Comparison of ENCODE assay signal across 30 cellular contexts in genomic region chr6:116239856-116240255, GRCh38.
"Had no signal": no experiment of that assay in that cellular context is flagged by ENCODE, and none has a peak within 500 bp of the region (broad histone marks: within the 10 kb centered on the region; RNA-seq: fewer than 3 reads in every experiment).

No MANE protein-coding gene starts in this region.

- H3K27me3 Mint-ChIP-seq: activated B cell treated with CpG ODN at 0.5 μM for 24 hours; activated CD4-positive, alpha-beta memory T cell treated with anti-CD3 and anti-CD28 coated beads for 36 hours; activated CD4-positive, alpha-beta T cell treated with anti-CD3 and anti-CD28 coated beads, Interleukin-2, amount 10 ng/mL, durations not matched to agents 24 days and 14 days; activated CD8-positive, alpha-beta T cell treated with anti-CD3 and anti-CD28 coated beads for 36 hours; activated naive CD8-positive, alpha-beta T cell treated with anti-CD3 and anti-CD28 coated beads, Interleukin-2, amount 10 ng/mL, durations not matched to agents 7 days and 5 days; activated T-helper 17 cell treated with anti-CD3 and anti-CD28 coated beads, Interleukin-2, amount 50 U/mL, for 72 hours; brain; central memory CD8-positive, alpha-beta T cell; T-cell had no signal

- H3K4me1 Mint-ChIP-seq: activated B cell treated with CpG ODN at 0.5 μM for 24 hours; activated CD4-positive, alpha-beta T cell treated with anti-CD3 and anti-CD28 coated beads, Interleukin-2, amount 10 ng/mL, durations not matched to agents 24 days and 14 days; activated naive CD8-positive, alpha-beta T cell treated with anti-CD3 and anti-CD28 coated beads, Interleukin-2, amount 10 ng/mL, durations not matched to agents 7 days and 5 days; activated T-helper 17 cell treated with anti-CD3 and anti-CD28 coated beads, Interleukin-2, amount 50 U/mL, for 72 hours; brain; central memory CD8-positive, alpha-beta T cell; T-cell had no signal

- H3K4me3 Mint-ChIP-seq: activated B cell treated with CpG ODN at 0.5 μM for 24 hours; activated CD4-positive, alpha-beta memory T cell treated with anti-CD3 and anti-CD28 coated beads for 36 hours; activated CD4-positive, alpha-beta T cell treated with anti-CD3 and anti-CD28 coated beads, Interleukin-2, amount 10 ng/mL, durations not matched to agents 24 days and 14 days; activated CD8-positive, alpha-beta T cell treated with anti-CD3 and anti-CD28 coated beads for 36 hours; activated naive CD8-positive, alpha-beta T cell treated with anti-CD3 and anti-CD28 coated beads, Interleukin-2, amount 10 ng/mL, durations not matched to agents 7 days and 5 days; activated T-helper 1 cell treated with anti-CD3 and anti-CD28 coated beads, Interleukin-12 subunit alpha, Interleukin-12 subunit beta, Interleukin-2, Interleukin-4 antibody, amounts not matched to agents 30 ng/mL and 10 ng/mL and 1 ng/mL, durations not matched to agents 14 hours and 24 hours and 36 hours; activated T-helper 17 cell treated with anti-CD3 and anti-CD28 coated beads, Interleukin-2, amount 50 U/mL, for 72 hours; brain; central memory CD8-positive, alpha-beta T cell; T-cell; T-helper 2 cell treated with Interferon-gamma antibody and Interleukin-4, amounts not matched to agents 5 μg/mL and 100 μg/mL, for 36 hours had no signal

- H3K27ac Mint-ChIP-seq: activated B cell treated with CpG ODN at 0.5 μM for 24 hours; activated CD4-positive, alpha-beta memory T cell treated with anti-CD3 and anti-CD28 coated beads for 36 hours; activated CD4-positive, alpha-beta T cell treated with anti-CD3 and anti-CD28 coated beads, Interleukin-2, amount 10 ng/mL, durations not matched to agents 24 days and 14 days; activated CD8-positive, alpha-beta T cell treated with anti-CD3 and anti-CD28 coated beads for 36 hours; activated naive CD8-positive, alpha-beta T cell treated with anti-CD3 and anti-CD28 coated beads, Interleukin-2, amount 10 ng/mL, durations not matched to agents 7 days and 5 days; activated T-helper 1 cell treated with anti-CD3 and anti-CD28 coated beads, Interleukin-12 subunit alpha, Interleukin-12 subunit beta, Interleukin-2, Interleukin-4 antibody, amounts not matched to agents 30 ng/mL and 10 ng/mL and 1 ng/mL, durations not matched to agents 14 hours and 24 hours and 36 hours; activated T-helper 17 cell treated with anti-CD3 and anti-CD28 coated beads, Interleukin-2, amount 50 U/mL, for 72 hours; brain; T-cell; T-helper 2 cell treated with Interferon-gamma antibody and Interleukin-4, amounts not matched to agents 5 μg/mL and 100 μg/mL, for 36 hours had no signal

- ATAC-seq: activated CD8-positive, alpha-beta T cell treated with anti-CD3 and anti-CD28 coated beads for 36 hours; activated naive CD4-positive, alpha-beta T cell treated with anti-CD3 and anti-CD28 coated beads, Interleukin-2, amount 50 U/mL, for 72 hours; activated T-helper 17 cell treated with anti-CD3 and anti-CD28 coated beads, Interleukin-2, amount 50 U/mL, for 72 hours; T-cell had no signal

- DNase-seq: activated B cell treated with CpG ODN at 0.5 μM for 24 hours; activated CD4-positive, alpha-beta memory T cell treated with anti-CD3 and anti-CD28 coated beads for 36 hours; activated CD4-positive, alpha-beta T cell treated with anti-CD3 and anti-CD28 coated beads for 4 hours; activated CD4-positive, alpha-beta T cell treated with anti-CD3 and anti-CD28 coated beads, Interleukin-2, amount 10 ng/mL, durations not matched to agents 24 days and 14 days; activated CD4-positive, alpha-beta T cell treated with anti-CD3 and anti-CD28 coated beads, Interleukin-2, amount 50 U/mL, for 1 hour; activated CD4-positive, alpha-beta T cell treated with anti-CD3 and anti-CD28 coated beads, Interleukin-2, amount 50 U/mL, for 4 hours; activated CD4-positive, CD25-positive, alpha-beta regulatory T cell treated with anti-CD3 and anti-CD28 coated beads, Interleukin-2, amount 50 U/mL, for 72 hours; activated CD8-positive, alpha-beta memory T cell treated with anti-CD3 and anti-CD28 coated beads, Interleukin-2, amount 50 U/mL, for 4 hours; activated CD8-positive, alpha-beta T cell treated with anti-CD3 and anti-CD28 coated beads for 36 hours; activated effector memory CD4-positive, alpha-beta T cell treated with anti-CD3 and anti-CD28 coated beads, Interleukin-2, amount 50 U/mL, for 16 hours; activated gamma-delta T cell treated with Interleukin-2 at 50 U/mL for 16 hours; activated naive CD4-positive, alpha-beta T cell; activated naive CD4-positive, alpha-beta T cell treated with anti-CD3 and anti-CD28 coated beads for 36 hours; activated naive CD4-positive, alpha-beta T cell treated with anti-CD3 and anti-CD28 coated beads, Interleukin-2, amount 50 U/mL, for 16 hours; activated naive CD8-positive, alpha-beta T cell treated with anti-CD3 and anti-CD28 coated beads, Interleukin-2, amount 10 ng/mL, durations not matched to agents 7 days and 5 days; activated T-cell treated with anti-CD3 and anti-CD28 coated beads for 4 hours; activated T-cell treated with anti-CD3 and anti-CD28 coated beads, Interleukin-2, amount 50 U/mL, for 1 hour; activated T-cell treated with anti-CD3 and anti-CD28 coated beads, Interleukin-2, amount 50 U/mL, for 48 hours; adrenal gland; amniotic stem cell; aorta; T-cell; T-helper 2 cell; T-helper 9 cell had no signal

- H3K36me3 Mint-ChIP-seq: activated naive CD4-positive, alpha-beta T cell treated with anti-CD3 and anti-CD28 coated beads, Interleukin-2, amount 50 U/mL, for 72 hours; activated naive CD8-positive, alpha-beta T cell treated with anti-CD3 and anti-CD28 coated beads, Interleukin-2, amount 10 ng/mL, durations not matched to agents 7 days and 5 days; brain had no signal

- H3K9me3 ChIP-seq: adrenal gland had no signal

- H3K9me3 Mint-ChIP-seq: activated B cell treated with CpG ODN at 0.5 μM for 24 hours; activated CD4-positive, alpha-beta memory T cell treated with anti-CD3 and anti-CD28 coated beads for 36 hours; activated CD4-positive, alpha-beta T cell treated with anti-CD3 and anti-CD28 coated beads, Interleukin-2, amount 10 ng/mL, durations not matched to agents 24 days and 14 days; activated CD8-positive, alpha-beta T cell treated with anti-CD3 and anti-CD28 coated beads for 36 hours; activated naive CD4-positive, alpha-beta T cell treated with anti-CD3 and anti-CD28 coated beads for 36 hours; activated naive CD4-positive, alpha-beta T cell treated with anti-CD3 and anti-CD28 coated beads, Interleukin-2, amount 50 U/mL, for 72 hours; activated naive CD8-positive, alpha-beta T cell treated with anti-CD3 and anti-CD28 coated beads, Interleukin-2, amount 10 ng/mL, durations not matched to agents 7 days and 5 days; activated T-helper 1 cell treated with anti-CD3 and anti-CD28 coated beads, Interleukin-12 subunit alpha, Interleukin-12 subunit beta, Interleukin-2, Interleukin-4 antibody, amounts not matched to agents 30 ng/mL and 10 ng/mL and 1 ng/mL, durations not matched to agents 14 hours and 24 hours and 36 hours; activated T-helper 17 cell treated with anti-CD3 and anti-CD28 coated beads, Interleukin-2, amount 50 U/mL, for 72 hours; brain; central memory CD8-positive, alpha-beta T cell; T-cell; T-helper 2 cell treated with Interferon-gamma antibody and Interleukin-4, amounts not matched to agents 5 μg/mL and 100 μg/mL, for 36 hours had no signal
